19 cellular contexts compared by ENCODE assay signal in the genomic region with DNA sequence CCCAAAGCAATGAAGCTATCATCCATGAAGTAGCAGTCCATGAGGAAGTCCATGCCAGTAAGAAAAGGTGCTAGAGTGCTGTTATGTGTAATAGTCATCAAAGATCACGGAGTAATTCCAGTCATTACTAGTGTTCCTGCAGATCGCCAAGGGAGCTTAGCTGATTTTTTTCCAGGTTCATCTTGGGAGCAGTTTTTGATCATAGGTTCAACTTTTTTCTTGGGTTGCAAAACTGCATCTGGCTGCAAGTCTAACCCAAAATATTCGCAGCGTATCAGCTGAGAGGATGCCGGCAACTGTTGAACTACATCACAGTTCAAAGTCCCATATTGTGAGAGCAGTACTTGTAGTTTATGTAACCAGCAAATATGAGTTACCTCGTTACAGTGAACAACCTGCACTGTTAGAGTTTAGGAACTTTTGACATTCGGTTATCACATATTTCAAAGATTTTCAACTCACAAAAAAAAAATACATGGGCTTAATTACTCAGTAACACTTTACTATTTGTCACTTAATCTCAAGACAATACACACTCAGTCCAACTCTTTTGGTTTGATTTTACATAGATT.
"Had no signal": no experiment of that assay in that cellular context is flagged by ENCODE, and none has a peak within 500 bp of the region (broad histone marks: within the 10 kb centered on the region; RNA-seq: fewer than 3 reads in every experiment).

No MANE protein-coding gene starts in this region.

- H3K27me3 ChIP-seq: adrenal gland, esophagus squamous epithelium, neutrophil had no signal

- H3K9me3 Mint-ChIP-seq: activated B cell treated with CpG ODN at 0.5 μM for 24 hours; activated CD4-positive, alpha-beta T cell treated with anti-CD3 and anti-CD28 coated beads, Interleukin-2, amount 10 ng/mL, durations not matched to agents 24 days and 14 days; activated naive CD4-positive, alpha-beta T cell treated with anti-CD3 and anti-CD28 coated beads for 36 hours; activated T-helper 17 cell treated with anti-CD3 and anti-CD28 coated beads, Interleukin-2, amount 50 U/mL, for 72 hours; immature natural killer cell; naive B cell had no signal

- ATAC-seq: activated T-helper 17 cell treated with anti-CD3 and anti-CD28 coated beads, Interleukin-2, amount 50 U/mL, for 72 hours had no signal

- H3K27ac Mint-ChIP-seq: activated B cell treated with CpG ODN at 0.5 μM for 24 hours; activated CD4-positive, alpha-beta T cell treated with anti-CD3 and anti-CD28 coated beads, Interleukin-2, amount 10 ng/mL, durations not matched to agents 24 days and 14 days; activated naive CD4-positive, alpha-beta T cell treated with anti-CD3 and anti-CD28 coated beads for 36 hours; activated T-helper 17 cell treated with anti-CD3 and anti-CD28 coated beads, Interleukin-2, amount 50 U/mL, for 72 hours; naive B cell had no signal

- H3K4me1 ChIP-seq: parathyroid adenoma had no signal

- H2AFZ ChIP-seq: parathyroid adenoma had no signal

- H3K27ac ChIP-seq: adrenal gland, esophagus squamous epithelium, neutrophil, parathyroid adenoma had no signal

- H3K4me3 ChIP-seq: adrenal gland, esophagus squamous epithelium, lung had no signal

- H3K4me3 Mint-ChIP-seq: activated B cell treated with CpG ODN at 0.5 μM for 24 hours; activated CD4-positive, alpha-beta T cell treated with anti-CD3 and anti-CD28 coated beads, Interleukin-2, amount 10 ng/mL, durations not matched to agents 24 days and 14 days; activated naive CD4-positive, alpha-beta T cell treated with anti-CD3 and anti-CD28 coated beads for 36 hours; activated T-helper 17 cell treated with anti-CD3 and anti-CD28 coated beads, Interleukin-2, amount 50 U/mL, for 72 hours; immature natural killer cell; naive B cell had no signal

- H3K27me3 Mint-ChIP-seq: activated B cell treated with CpG ODN at 0.5 μM for 24 hours; activated CD4-positive, alpha-beta T cell treated with anti-CD3 and anti-CD28 coated beads, Interleukin-2, amount 10 ng/mL, durations not matched to agents 24 days and 14 days; activated T-helper 17 cell treated with anti-CD3 and anti-CD28 coated beads, Interleukin-2, amount 50 U/mL, for 72 hours; naive B cell had no signal

- DNase-seq: activated B cell treated with CpG ODN at 0.5 μM for 24 hours; activated CD4-positive, alpha-beta T cell treated with anti-CD3 and anti-CD28 coated beads, Interleukin-2, amount 10 ng/mL, durations not matched to agents 24 days and 14 days; activated naive CD4-positive, alpha-beta T cell treated with anti-CD3 and anti-CD28 coated beads for 36 hours; adrenal gland; caudate nucleus; esophagus squamous epithelium; head of caudate nucleus; immature natural killer cell; midbrain; naive B cell; stimulated activated CD4-positive, alpha-beta T cell treated with anti-CD3 and anti-CD28 coated beads, Interleukin-4, amount 100 ng/mL, for 1 hour; stimulated activated naive CD4-positive, alpha-beta T cell; trophoblast cell had no signal

- H3K4me1 Mint-ChIP-seq: activated T-helper 17 cell treated with anti-CD3 and anti-CD28 coated beads, Interleukin-2, amount 50 U/mL, for 72 hours had no signal

- FAIRE-seq: colon, TTC549 had no signal

- H3K9me3 ChIP-seq: adrenal gland, esophagus squamous epithelium, neutrophil had no signal

- H3K9ac ChIP-seq: parathyroid adenoma had no signal
